ENCODE assay signal across 18 cellular contexts in the genomic region with DNA sequence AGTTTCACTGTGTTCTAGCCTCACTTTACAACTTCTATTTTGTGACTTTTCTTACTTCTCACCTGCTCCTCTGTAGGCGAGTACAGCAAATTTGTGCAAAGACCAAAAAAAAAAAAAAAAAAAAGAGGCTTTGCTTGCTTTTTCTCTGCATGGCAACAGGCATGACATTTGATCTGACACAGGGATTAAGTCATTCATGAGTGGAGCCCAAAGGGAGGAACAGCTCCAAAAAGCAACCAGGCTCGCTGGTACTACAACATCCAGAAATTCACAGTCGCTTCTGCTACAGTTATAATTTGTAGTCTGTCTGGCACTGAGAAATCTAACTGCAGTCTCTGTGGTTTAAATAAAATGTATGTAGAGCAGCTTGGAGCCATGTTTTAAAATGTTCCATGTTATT. TPM values are rescaled to one million over a fixed set of nuclear protein-coding genes. Genes with fewer than 3 reads are reported as not detected.
DNase-seq lines count a peak whose midpoint lies in the region; ATAC-seq, FAIRE-seq and TF ChIP-seq lines count a peak whose summit lies in the region.
"Had no signal": no experiment of that assay in that cellular context is flagged by ENCODE, and none has a peak within 500 bp of the region (broad histone marks: within the 10 kb centered on the region; RNA-seq: fewer than 3 reads in every experiment).

No MANE protein-coding gene starts in this region.

- TF ChIP-seq CTCF in HFFc6 (IDR thresholded peaks at IDR 0.05) (no peak), bronchial epithelial cell (IDR thresholded peaks at IDR 0.05; ENCODE audit: insufficient read depth, low read length, severe bottlenecking) (no peak), osteoblast (IDR thresholded peaks at IDR 0.05; ENCODE audit: extremely low read depth, low read depth, low read length) (no peak), GM10266 (IDR thresholded peaks at IDR 0.05; ENCODE audit: control insufficient read depth, insufficient read depth, low read depth, missing control alignments) (no peak)

- peak overlapping the region; percentile 90 for H2AFZ ChIP-seq in osteoblast (ENCODE audit: low read length)

- H3K36me3 ChIP-seq in BLaER1 treated with 17β-estradiol and CSF1 and Interleukin-3, amounts not matched to agents 10 nM and 100 nM = no peaks in the 10 kb centered on the region
- H3K36me3 ChIP-seq in bronchial epithelial cell (ENCODE audit: control insufficient read depth, insufficient read depth, low read length) (no peaks in the 10 kb centered on the region), osteoblast (ENCODE audit: insufficient read depth, low read length) (no peaks in the 10 kb centered on the region)
- H3K36me3 ChIP-seq: prostate gland had no signal

- no peak for FAIRE-seq in bronchial epithelial cell (lab: Jason Lieb, UNC)
- FAIRE-seq: TTC549 had no signal

- H3K9me3 ChIP-seq in BLaER1 treated with 17β-estradiol and CSF1 and Interleukin-3, amounts not matched to agents 10 nM and 100 nM (replicated peaks in 1 of 11) = peaks cover 0 to 13% (median 0%) of the 10 kb centered on the region in 11 experiments; a peak in 6 of 22 replicates
- no peaks in the 10 kb centered on the region for H3K9me3 ChIP-seq in osteoblast (ENCODE audit: low read depth, low read length)
- H3K9me3 ChIP-seq: prostate gland had no signal

- peaks cover 9 to 64% (median 44%) of the 10 kb centered on the region in 10 experiments; a peak in 18 of 20 replicates for H3K4me1 ChIP-seq in BLaER1 treated with 17β-estradiol and CSF1 and Interleukin-3, amounts not matched to agents 10 nM and 100 nM
- peaks cover 29% of the 10 kb centered on the region for H3K4me1 ChIP-seq in osteoblast (ENCODE audit: insufficient read depth, low read length)
- H3K4me1 ChIP-seq: prostate gland had no signal

- H3K9ac ChIP-seq in BLaER1 treated with 17β-estradiol and CSF1 and Interleukin-3, amounts not matched to agents 10 nM and 100 nM = peak overlapping the region in 1 of 11 experiments; percentile 4; a peak in 1 of 22 replicates

- H3K27me3 Mint-ChIP-seq in HFFc6 (ENCODE audit: insufficient read depth) = peaks cover 5% of the 10 kb centered on the region

- H3K9me3 Mint-ChIP-seq in HFFc6 = no peaks in the 10 kb centered on the region
- H3K9me3 Mint-ChIP-seq: CD4-positive, alpha-beta memory T cell; central memory CD8-positive, alpha-beta T cell; mesothelial cell of epicardium; stimulated activated naive B cell treated with anti-CD40 and anti-IgM and Interleukin-4, amounts not matched to agents 10 μg/mL and 1 μg/mL and 100 μg/mL, for 72 hours had no signal

- H3K4me1 Mint-ChIP-seq in HFFc6 (ENCODE audit: low read depth) = peaks cover 96% of the 10 kb centered on the region
- H3K4me1 Mint-ChIP-seq: central memory CD8-positive, alpha-beta T cell; stimulated activated naive B cell treated with anti-CD40 and anti-IgM and Interleukin-4, amounts not matched to agents 10 μg/mL and 1 μg/mL and 100 μg/mL, for 72 hours had no signal

- H3K27ac Mint-ChIP-seq in HFFc6 = peak overlapping the region; percentile 88
- H3K27ac Mint-ChIP-seq: CD4-positive, alpha-beta memory T cell; mesothelial cell of epicardium; stimulated activated naive B cell treated with anti-CD40 and anti-IgM and Interleukin-4, amounts not matched to agents 10 μg/mL and 1 μg/mL and 100 μg/mL, for 72 hours had no signal

- DNase-seq in HFFc6 (peak; percentile 39), bronchial epithelial cell (ENCODE audit: low read depth) (peak; percentile 8), osteoblast (ENCODE audit: insufficient read length, low spot score, missing footprints) (no peak), GM10266 (ENCODE audit: extremely low spot score) (no peak), NCI-H1436 (lab: John Stamatoyannopoulos, UW) (no peak)
- DNase-seq: activated naive CD4-positive, alpha-beta T cell treated with Interleukin-2 at 50 U/mL for 16 hours; CD4-positive, alpha-beta memory T cell; NCI-H1048; NCI-H69; stimulated activated CD4-positive, alpha-beta T cell treated with anti-CD3 and anti-CD28 coated beads, Interleukin-4, amount 100 ng/mL, for 24 hours; stimulated activated naive B cell treated with anti-CD40 and anti-IgM and Interleukin-4, amounts not matched to agents 10 μg/mL and 1 μg/mL and 100 μg/mL, for 72 hours had no signal

- H3K4me3 ChIP-seq in BLaER1 treated with 17β-estradiol and CSF1 and Interleukin-3, amounts not matched to agents 10 nM and 100 nM = no peak overlapping the region
- H3K4me3 ChIP-seq in bronchial epithelial cell (ENCODE audit: low read depth, low read length) (no peak overlapping the region), osteoblast (ENCODE audit: insufficient read depth, low read length) (peak overlapping the region; percentile 65)
- H3K4me3 ChIP-seq: prostate gland had no signal

- no peak for ATAC-seq in GM21717 (IDR thresholded peaks at IDR 0.05; ENCODE audit: unreplicated experiment)
- ATAC-seq in HG03378 (IDR thresholded peaks at IDR 0.05; ENCODE audit: unreplicated experiment) = no peak
- ATAC-seq: stimulated activated naive B cell treated with anti-CD40 and anti-IgM and Interleukin-4, amounts not matched to agents 10 μg/mL and 1 μg/mL and 100 μg/mL, for 72 hours had no signal

- peaks cover 60% of the 10 kb centered on the region for H3K36me3 Mint-ChIP-seq in HFFc6 (ENCODE audit: low read depth)
- H3K36me3 Mint-ChIP-seq: CD4-positive, alpha-beta memory T cell; mesothelial cell of epicardium; stimulated activated naive B cell treated with anti-CD40 and anti-IgM and Interleukin-4, amounts not matched to agents 10 μg/mL and 1 μg/mL and 100 μg/mL, for 72 hours had no signal

- no peaks in the 10 kb centered on the region for H3K79me2 ChIP-seq in osteoblast (ENCODE audit: insufficient read depth, low read length)

- H3K4me2 ChIP-seq in BLaER1 treated with 17β-estradiol and CSF1 and Interleukin-3, amounts not matched to agents 10 nM and 100 nM = peak overlapping the region in 10 of 11 experiments; percentile 24 to 83 (median 63); a peak in 20 of 22 replicates
- peak overlapping the region; percentile 85 for H3K4me2 ChIP-seq in osteoblast (ENCODE audit: insufficient read depth, low read length)

- H3K27ac ChIP-seq in BLaER1 treated with 17β-estradiol and CSF1 and Interleukin-3, amounts not matched to agents 10 nM and 100 nM = peak overlapping the region in 3 of 11 experiments; percentile 29 to 69 (median 61); a peak in 3 of 22 replicates
- H3K27ac ChIP-seq in osteoblast (ENCODE audit: low read depth, low read length) = peak overlapping the region; percentile 80
- H3K27ac ChIP-seq: prostate gland had no signal

- peak overlapping the region; percentile 62; the same call in 1 of the 2 replicates for H3K4me3 Mint-ChIP-seq in HFFc6
- H3K4me3 Mint-ChIP-seq: CD4-positive, alpha-beta memory T cell; central memory CD8-positive, alpha-beta T cell; mesothelial cell of epicardium; stimulated activated naive B cell treated with anti-CD40 and anti-IgM and Interleukin-4, amounts not matched to agents 10 μg/mL and 1 μg/mL and 100 μg/mL, for 72 hours had no signal

- H4K20me1 ChIP-seq in BLaER1 treated with 17β-estradiol and CSF1 and Interleukin-3, amounts not matched to agents 10 nM and 100 nM = no peaks in the 10 kb centered on the region
- no peaks in the 10 kb centered on the region for H4K20me1 ChIP-seq in osteoblast (ENCODE audit: insufficient read depth, low read length)

- no peaks in the 10 kb centered on the region for H3K27me3 ChIP-seq in BLaER1 treated with 17β-estradiol and CSF1 and Interleukin-3, amounts not matched to agents 10 nM and 100 nM
- H3K27me3 ChIP-seq in bronchial epithelial cell (ENCODE audit: control insufficient read depth, insufficient read depth, low read length) (no peaks in the 10 kb centered on the region), osteoblast (ENCODE audit: insufficient read depth, low read length) (no peaks in the 10 kb centered on the region)

RNA-seq across cellular contexts. Expression of gene MKX, which starts 31.7 kb away (rescaled TPM):
- total RNA-seq in HFFc6 (2021; fragmentation: NEBNext Ultra II Directional; extraction: Animal tissue kit (Norgen Biotek cat#: 25700)) = 10 to 100 TPM; 36.6 to 99.7 (median 40.6) TPM
- total RNA-seq in bronchial epithelial cell = 1.8 and 2.3 TPM in 2 replicates
- 6.5 and 15.3 TPM in 2 replicates for total RNA-seq in osteoblast
- total RNA-seq: CD4-positive, alpha-beta memory T cell; mesothelial cell of epicardium had no signal

Comparison
In these comparisons a context has a peak if more than half of its experiments do, and no peak if none do; other contexts are left out.
1. DNase-seq: peak in HFFc6 (single experiment) and bronchial epithelial cell (single experiment); none in osteoblast (single experiment), GM10266 (single experiment) and NCI-H1436 (single experiment).